ENCODE assay signal across 8 cellular contexts in genomic region chr10:69222157-69223027, GRCh38. TPM values are rescaled to one million over a fixed set of nuclear protein-coding genes. Genes with fewer than 3 reads are reported as not detected.
DNase-seq lines count a peak whose midpoint lies in the region; ATAC-seq and TF ChIP-seq lines count a peak whose summit lies in the region.

No MANE protein-coding gene starts in this region.

- H4K91ac ChIP-seq in H9 (ENCODE audit: insufficient read length, low read depth, low read length), result no peak overlapping the region

- no peak overlapping the region for H3K4me2 ChIP-seq in H9 (ENCODE audit: insufficient read depth, insufficient read length, low read length)

- peak overlapping the region in 2 of 3 experiments; percentile 33 to 91; a peak in 3 of 7 replicates for H3K27ac Mint-ChIP-seq in H9

- H4K8ac ChIP-seq in H9 (replicated peaks; ENCODE audit: insufficient read length, low read depth, low read length), result no peak overlapping the region

- peak overlapping the region; percentile 76 for H2AFZ ChIP-seq in H9 (ENCODE audit: low read length)

- no peak overlapping the region for H2BK120ac ChIP-seq in H9 (ENCODE audit: low read depth, low read length, poor library complexity, severe bottlenecking)

- H2BK12ac ChIP-seq in H9 (ENCODE audit: insufficient read length, low read depth, low read length), result peak overlapping the region; percentile 53

- H3K36me3 ChIP-seq in WERI-Rb-1 (no peaks in the 10 kb centered on the region), lung (ENCODE audit: control insufficient read depth in 2 of 2, insufficient read depth in 2 of 2, low read length in 2 of 2) (no peaks in the 10 kb centered on the region)

- H4K20me1 ChIP-seq in H9 (ENCODE audit: control insufficient read depth, insufficient read depth, insufficient read length), result no peaks in the 10 kb centered on the region

- H4K5ac ChIP-seq in H9 (ENCODE audit: insufficient read length, low read depth, low read length), result no peak overlapping the region

- H3K27me3 Mint-ChIP-seq in H9 (ENCODE audit: low read depth), result peaks cover under 1% of the 10 kb centered on the region; the same call in 1 of the 2 replicates

- H3K9ac ChIP-seq in H9 (ENCODE audit: extremely low read depth, insufficient read length, low read length), result no peak overlapping the region

- no peak overlapping the region for H2BK20ac ChIP-seq in H9 (ENCODE audit: low read depth, low read length, poor library complexity, severe bottlenecking)

- no peaks in the 10 kb centered on the region for H3K36me3 Mint-ChIP-seq in H9 (ENCODE audit: insufficient read depth in 1 of 3, low read depth in 3 of 3)

- H3K9me3 ChIP-seq in H9 (ENCODE audit: control insufficient read depth, low read depth, low read length), result no peaks in the 10 kb centered on the region
- H3K9me3 ChIP-seq in WERI-Rb-1 (ENCODE audit: severe bottlenecking), result no peaks in the 10 kb centered on the region
- no peaks in the 10 kb centered on the region for H3K9me3 ChIP-seq in lung (ENCODE audit: control insufficient read depth in 2 of 2, insufficient read depth in 1 of 2, low read length in 1 of 2)

- H3K4me1 Mint-ChIP-seq in H9, result peaks cover 10 to 13% of the 10 kb centered on the region in 2 experiments

- ATAC-seq in lung (ENCODE audit: insufficient read depth, low FRiP score), result peak; percentile 55

- peak overlapping the region; percentile 13 for H3K18ac ChIP-seq in H9 (ENCODE audit: insufficient read length, low read depth, low read length)

- peaks cover 4% of the 10 kb centered on the region; the same call in 1 of the 2 replicates for H3K4me1 ChIP-seq in H9 (ENCODE audit: insufficient read depth, low read length)
- H3K4me1 ChIP-seq in lung (ENCODE audit: control insufficient read depth in 2 of 2, insufficient read depth in 2 of 2, low read length in 2 of 2), result peaks cover 0 to 3% of the 10 kb centered on the region in 2 donors

- H3K4me3 Mint-ChIP-seq in H9, result no peak overlapping the region

- 0 out of 2 replicates have a peak overlapping the region, but pooled peaks have one; percentile 9 for H2BK15ac ChIP-seq in H9 (ENCODE audit: low read depth, low read length)

- H3K14ac ChIP-seq in H9 (ENCODE audit: insufficient read depth, low read length), result peak overlapping the region; percentile 32; the same call in 1 of the 2 replicates

- no peaks in the 10 kb centered on the region for H3K79me2 ChIP-seq in H9 (ENCODE audit: insufficient read depth, low read length)

- H3K56ac ChIP-seq in H9 (ENCODE audit: insufficient read length, low read depth, low read length), result no peak overlapping the region

- H3K4me3 ChIP-seq in WERI-Rb-1 (ENCODE audit: low read depth, low read length) (no peak overlapping the region), cardiac fibroblast (replicated peaks in 1 of 2; ENCODE audit: low read depth in 2 of 2, low read length in 2 of 2) (no peak overlapping the region), lung (no peak overlapping the region)

- H3T11ph ChIP-seq in H9 (ENCODE audit: low read length), result no peak overlapping the region

- H3K4ac ChIP-seq in H9 (ENCODE audit: low read depth, low read length), result no peak overlapping the region

- TF ChIP-seq CTCF in H9 (conservative IDR thresholded peaks at IDR 0.05) (peak; percentile 85), LNCAP (IDR thresholded peaks at IDR 0.05) (peak; percentile 63), WERI-Rb-1 (IDR thresholded peaks at IDR 0.05; ENCODE audit: low read depth, low read length) (peak; percentile 61), cardiac fibroblast (IDR thresholded peaks at IDR 0.05; ENCODE audit: low read depth, low read length) (peak; percentile 66), lung (IDR thresholded peaks at IDR 0.05; ENCODE audit: control extremely low read depth, extremely low read depth) (peak; percentile 38)

- no peaks in the 10 kb centered on the region for H3K23me2 ChIP-seq in H9 (ENCODE audit: insufficient read length, low read depth, low read length, poor library complexity, severe bottlenecking)

- no peak overlapping the region for H2BK5ac ChIP-seq in H9 (ENCODE audit: insufficient read length, low read length)

- DNase-seq in NCI-H2171 treated with DMSO at 0.1 percent for 48 hours (lab: John Stamatoyannopoulos, UW) (peak; percentile 8), NCI-H2171 (lab: John Stamatoyannopoulos, UW) (no peak), H9 (peak; percentile 68), WERI-Rb-1 (peak; percentile 59), cardiac fibroblast (ENCODE audit: low read depth in 2 of 2) (peak; percentile 74 to 82), lung (ENCODE audit: low spot score) (no peak)
- DNase-seq in stimulated activated CD8-positive, alpha-beta memory T cell treated with anti-CD3 and anti-CD28 coated beads, Interleukin-4, amount 100 ng/mL, for 48 hours, result peak; percentile 82

- H3K27ac ChIP-seq in H9 (ENCODE audit: insufficient read length, low read depth, low read length) (no peak overlapping the region), WERI-Rb-1 (no peak overlapping the region), lung (ENCODE audit: low read depth in 1 of 2, low read length in 1 of 2) (peak overlapping the region in 1 of 2 donors; percentile 9)

- H2AK5ac ChIP-seq in H9 (ENCODE audit: insufficient read length, low read length), result no peak overlapping the region

- no peak overlapping the region for H3K23ac ChIP-seq in H9 (ENCODE audit: insufficient read length, low read depth, low read length)

- H3K27me3 ChIP-seq in H9 (ENCODE audit: insufficient read depth, low read length) (no peaks in the 10 kb centered on the region), WERI-Rb-1 (ENCODE audit: insufficient read depth, low read depth, severe bottlenecking) (no peaks in the 10 kb centered on the region), lung (ENCODE audit: control insufficient read depth, insufficient read depth) (no peaks in the 10 kb centered on the region)

- WGBS in H9 (ENCODE audit: extremely low coverage, insufficient read length, low lambda C conversion rate), result no CpG with 5 or more reads among the region's 11 CpGs
- WGBS in lung, 2 donors, result 39 to 41% methylated on average over 11 of the region's 11 CpGs

- no peaks in the 10 kb centered on the region for H3K79me1 ChIP-seq in H9 (ENCODE audit: insufficient read depth, low read depth, low read length, poor library complexity, severe bottlenecking)

- no peaks in the 10 kb centered on the region for H3K9me3 Mint-ChIP-seq in H9

RNA-seq across cellular contexts. Expression of gene HKDC1, which starts 2.3 kb away (rescaled TPM):
- 0.31 TPM in 1 of 2 replicates, not detected in the other for total RNA-seq in H9 (2021)
- 10 to 100 TPM in 1 of 2 donors, 1 to 10 TPM in 1; 1.5 to 11.1 TPM for total RNA-seq in lung
- polyA plus RNA-seq in lung, result 1 to 10 TPM; 4.6 TPM

RNA-seq across cellular contexts. Expression of gene SUPV3L1, which starts 42.4 kb away (rescaled TPM):
- total RNA-seq in H9 (2021) (54.3 and 57.3 TPM in 2 replicates), lung (10 to 100 TPM; 21.8 to 24.6 TPM)
- 10 to 100 TPM; 17.0 to 52.7 TPM for polyA plus RNA-seq in lung

RNA-seq across cellular contexts. Expression of gene HK1, which starts 55.9 kb away (rescaled TPM):
- 98.8 and 104 TPM in 2 replicates for total RNA-seq in H9 (2021)
- 100 to 1,000 TPM in 1 of 2 donors, 10 to 100 TPM in 1; 57.4 to 120 TPM for total RNA-seq in lung
- polyA plus RNA-seq in lung, result 10 to 100 TPM; 33.6 to 98.6 TPM

Comparison
In these comparisons a context has a peak if more than half of its experiments do, and no peak if none do; other contexts are left out.
1. DNase-seq: peak in NCI-H2171 treated with DMSO at 0.1 percent for 48 hours (single experiment), H9 (single experiment), WERI-Rb-1 (single experiment), cardiac fibroblast (2 of 2) and stimulated activated CD8-positive, alpha-beta memory T cell treated with anti-CD3 and anti-CD28 coated beads, Interleukin-4, amount 100 ng/mL, for 48 hours (single experiment); none in NCI-H2171 (single experiment) and lung (single experiment).
2. Peak in every context shown above with its lines, with median percentiles within 50 percentile points of each other: CTCF ChIP-seq.